ENCODE assay signal across 8 cellular contexts in the genomic region with DNA sequence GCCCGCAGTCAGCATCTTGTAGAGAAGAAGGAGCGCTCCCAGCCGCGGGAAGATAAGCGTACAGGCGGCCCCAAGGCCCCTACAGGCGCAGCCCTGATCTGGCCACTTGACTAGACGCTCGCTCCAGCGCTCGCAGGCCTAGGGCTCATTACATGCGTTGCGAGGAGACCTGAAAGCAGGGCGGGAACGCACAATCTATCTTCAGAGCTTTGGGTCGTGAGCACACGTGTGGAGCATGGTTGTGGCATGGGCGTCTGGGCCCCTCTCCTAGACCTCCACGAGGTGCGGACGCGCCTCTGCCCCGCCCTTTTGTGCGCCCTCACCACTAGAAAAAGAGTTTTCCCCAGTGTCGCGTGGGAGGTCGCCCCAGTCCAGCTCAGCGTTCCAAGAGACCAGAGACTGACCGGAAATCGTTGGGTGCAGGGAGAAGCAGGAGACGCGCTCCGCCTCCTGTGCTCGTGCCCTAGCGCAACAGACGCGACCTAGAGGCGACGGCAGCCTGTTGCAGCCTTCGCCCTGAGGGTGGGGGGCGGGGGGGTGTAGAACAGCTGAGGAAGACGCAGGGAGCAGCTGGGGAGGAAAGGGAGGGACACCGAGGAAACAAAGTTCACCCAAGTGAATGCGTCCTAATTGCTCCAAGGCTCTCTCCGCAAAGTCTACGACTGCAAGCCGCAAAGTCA. TPM values are rescaled to one million over a fixed set of nuclear protein-coding genes. Genes with fewer than 3 reads are reported as not detected.
DNase-seq lines count a peak whose midpoint lies in the region; ATAC-seq, FAIRE-seq and TF ChIP-seq lines count a peak whose summit lies in the region.

No MANE protein-coding gene starts in this region.

- POLR2A ChIA-PET in GM12878 (lab: Charles Lee): no interaction called here

- intact Hi-C loops in GM12878 (cut with micrococcal nuclease; ENCODE audit: unreplicated experiment): no loop called here

- no peak for TF ChIP-seq POLR2A in GM12878 (IDR thresholded peaks at IDR 0.05; ENCODE audit: low read depth, low read length)

- DNase-seq in GM23248: peak; percentile 38
- no peak for DNase-seq in GM12878 (ENCODE audit: low read depth, low spot score)
- DNase-seq in iPS-NIHi7 (ENCODE audit: extremely low spot score): peak; percentile 62
- DNase-seq in smooth muscle cell (lab: John Stamatoyannopoulos, UW; ENCODE audit: unreplicated experiment): no peak
- no peak for DNase-seq in NCI-H2029 treated with DMSO at 0.1 percent for 48 hours (lab: John Stamatoyannopoulos, UW)
- no peak for DNase-seq in NCI-H82 (lab: John Stamatoyannopoulos, UW)
- DNase-seq in NCI-H345 treated with DMSO at 0.1 percent for 48 hours (lab: John Stamatoyannopoulos, UW; ENCODE audit: unreplicated experiment): no peak

- H3K4me2 ChIP-seq in GM23248 (ENCODE audit: unreplicated experiment) (peak overlapping the region; percentile 72), GM12878 (ENCODE audit: control insufficient read depth, insufficient read depth) (no peak overlapping the region), smooth muscle cell (peak overlapping the region; percentile 81)

- H4K20me1 ChIP-seq in GM23248 (ENCODE audit: insufficient read depth): no peaks in the 10 kb centered on the region
- H4K20me1 ChIP-seq in GM12878 (ENCODE audit: control insufficient read depth, insufficient read depth): no peaks in the 10 kb centered on the region
- H4K20me1 ChIP-seq in smooth muscle cell (ENCODE audit: low read depth): no peaks in the 10 kb centered on the region

- no peaks in the 10 kb centered on the region for H3K9me2 ChIP-seq in GM23248 (ENCODE audit: insufficient read depth)

- SMC1A ChIA-PET in GM12878 (lab: Charles Lee; ENCODE audit: uncharacterized antibody, unreplicated experiment): no interaction called here

- no peak for TF ChIP-seq EP300 in GM12878 (IDR thresholded peaks at IDR 0.05; ENCODE audit: borderline replicate concordance in 1 of 2, control insufficient read depth in 1 of 2, low read depth in 2 of 2, low read length in 2 of 2)

- no peaks in the 10 kb centered on the region for H3K79me2 ChIP-seq in GM23248 (ENCODE audit: insufficient read depth)
- no peaks in the 10 kb centered on the region for H3K79me2 ChIP-seq in GM12878 (ENCODE audit: control insufficient read depth, insufficient read depth, low read length)
- no peaks in the 10 kb centered on the region for H3K79me2 ChIP-seq in smooth muscle cell (ENCODE audit: low read depth)

- WGBS in GM23248 (ENCODE audit: low coverage in 1 of 2, low lambda C conversion rate in 2 of 2, missing lambda C conversion rate in 2 of 2), 2 experiments: 21 to 23% methylated on average over 40 to 43 of the region's 47 CpGs
- 62% methylated on average over 46 of the region's 47 CpGs for WGBS in GM12878 (ENCODE audit: insufficient coverage, insufficient replicate concordance, low lambda C conversion rate, missing lambda C conversion rate)
- WGBS in smooth muscle cell (ENCODE audit: low lambda C conversion rate): 41% methylated on average over 47 of the region's 47 CpGs

- H3K9me3 ChIP-seq in GM23248 (ENCODE audit: low read depth) (no peaks in the 10 kb centered on the region), GM12878 (replicated peaks; ENCODE audit: control insufficient read depth, insufficient read depth, low read length) (no peaks in the 10 kb centered on the region; the same call in 2 of the 3 replicates), smooth muscle cell (replicated peaks; ENCODE audit: low read depth) (no peaks in the 10 kb centered on the region)

- H2AFZ ChIP-seq in GM23248: peak overlapping the region; percentile 60
- no peak overlapping the region for H2AFZ ChIP-seq in GM12878 (ENCODE audit: control insufficient read depth, low read depth, low read length)
- H2AFZ ChIP-seq in smooth muscle cell (ENCODE audit: low read depth): peak overlapping the region; percentile 22

- TF ChIP-seq CTCF in GM12878 (IDR thresholded peaks at IDR 0.05 in 2 of 3, conservative IDR thresholded peaks at IDR 0.05 in 1 of 3; ENCODE audit: control insufficient read depth in 2 of 3, extremely low read depth in 1 of 3, insufficient read depth in 1 of 3, low read depth in 3 of 3, low read length in 3 of 3) (no peak), smooth muscle cell (IDR thresholded peaks at IDR 0.05; ENCODE audit: borderline replicate concordance, insufficient read depth, poor library complexity, severe bottlenecking) (no peak)

- H3K27ac ChIP-seq in GM23248: no peak overlapping the region
- no peak overlapping the region for H3K27ac ChIP-seq in GM12878 (ENCODE audit: control insufficient read depth, insufficient read depth)
- no peak overlapping the region for H3K27ac ChIP-seq in smooth muscle cell (ENCODE audit: low read depth)

- BruUV-seq in GM12878 (replicated peaks; lab: Mats Ljungman, UMichigan): no TSS peak

- ATAC-seq in GM12878 (no peak), HG02571 (IDR thresholded peaks at IDR 0.05; ENCODE audit: unreplicated experiment) (no peak)

- H3K4me1 ChIP-seq in GM23248 (ENCODE audit: insufficient read depth) (no peaks in the 10 kb centered on the region; the same call in 1 of the 2 replicates), GM12878 (ENCODE audit: control insufficient read depth, insufficient read depth, low read length) (peaks cover 3% of the 10 kb centered on the region), smooth muscle cell (ENCODE audit: low read depth) (peaks cover 9% of the 10 kb centered on the region)

- no peak for TF ChIP-seq RAD21 in GM12878 (IDR thresholded peaks at IDR 0.05; ENCODE audit: insufficient read depth, low read depth, low read length)

- H3K27me3 ChIP-seq in GM23248 (replicated peaks; ENCODE audit: insufficient read depth) (peaks cover 29% of the 10 kb centered on the region; the same call in 1 of the 2 replicates), GM12878 (replicated peaks in 1 of 2; ENCODE audit: control insufficient read depth in 2 of 2, insufficient read depth in 2 of 2, low read length in 1 of 2) (peaks cover 14 to 35% of the 10 kb centered on the region in 2 experiments), smooth muscle cell (ENCODE audit: low read depth) (peaks cover 57% of the 10 kb centered on the region)

- H3K4me3 ChIP-seq in GM23248 (peak overlapping the region; percentile 68), GM12878 (no peak overlapping the region), smooth muscle cell (peak overlapping the region; percentile 37)

- H3K36me3 ChIP-seq in GM23248 (ENCODE audit: low read depth): 0 out of 2 replicates have a peak, but pooled peaks cover 7% of the 10 kb centered on the region
- no peaks in the 10 kb centered on the region for H3K36me3 ChIP-seq in GM12878 (ENCODE audit: control insufficient read depth in 2 of 2, insufficient read depth in 2 of 2, low read length in 1 of 2)
- H3K36me3 ChIP-seq in smooth muscle cell (ENCODE audit: low read depth): no peaks in the 10 kb centered on the region

- RAD21 ChIA-PET in GM12878 (lab: Charles Lee; ENCODE audit: unreplicated experiment): no interaction called here

- 0 out of 2 replicates have a peak, but pooled peaks cover 5% of the 10 kb centered on the region for H3F3A ChIP-seq in GM23248 (ENCODE audit: insufficient read depth)
- H3F3A ChIP-seq in smooth muscle cell (ENCODE audit: low read depth): no peaks in the 10 kb centered on the region

- in situ Hi-C loops in GM23248 (cut with MboI) (loop anchor here (10.0 kb wide), 1 partner anchor 255 kb away; no protein-coding TSS in a partner anchor), GM12878 (cut with MboI) (no loop called here)

- FAIRE-seq in GM12878 (lab: Jason Lieb, UNC): no peak

- CTCF ChIA-PET in GM12878 (lab: Yijun Ruan, JAX): no interaction called here

- H3K9ac ChIP-seq in GM23248: no peak overlapping the region
- no peak overlapping the region for H3K9ac ChIP-seq in GM12878 (ENCODE audit: control insufficient read depth, insufficient read depth, low read length)
- no peak overlapping the region for H3K9ac ChIP-seq in smooth muscle cell (ENCODE audit: low read depth)

TF ChIP-seq in GM12878, 131 proteins besides CTCF, POLR2A, EP300 and RAD21:
- peak; percentile 45 for TF ChIP-seq HDAC6 (IDR thresholded peaks at IDR 0.05; ENCODE audit: unreplicated experiment)
- TF ChIP-seq SPI1 (IDR thresholded peaks at IDR 0.05; ENCODE audit: borderline replicate concordance, insufficient read depth, low read depth, low read length): no peak

RNA-seq across cellular contexts. Expression of gene NR4A2, which starts 12.6 kb away (rescaled TPM):
- total RNA-seq in GM23248 (2014; rRNA removed; shearing (Covaris generic)): 0.86 and 1.1 TPM in 2 replicates
- polyA plus RNA-seq in GM23248 (2016; fragmentation: Nextera tagmentation; extraction: Ambion mirVana) (1.9 and 2.9 TPM in 2 replicates), GM12878 (2011; rRNA removed) (3.4 and 4.0 TPM in 2 replicates), GM12878 (2014; fragmentation: Illumina TruSeq; extraction: Trizol) (0.91 and 1.3 TPM in 2 replicates), GM12878 (2014; fragmentation: Nextera tagmentation; extraction: Ambion mirVana) (under 1 TPM; 0.40 to 0.42 TPM), GM12878 (2014; rRNA removed) (0.70 and 0.71 TPM in 2 replicates), GM12878 (2016; fragmentation: Nextera tagmentation; extraction: Ambion mirVana) (under 1 TPM; 0.15 to 0.45 TPM), smooth muscle cell (14.1 and 14.5 TPM in 2 replicates)
- total RNA-seq in GM12878 (2013; cell fraction: nucleolus; rRNA removed): 3.3 and 5.1 TPM in 2 replicates
- total RNA-seq in GM12878 (2014; rRNA removed) (0.44 and 0.68 TPM in 2 replicates), GM12878 (2014; rRNA removed; fragmentation: Illumina TruSeq; extraction: Trizol) (0.41 and 0.49 TPM in 2 replicates), GM12878 (2021) (1.4 TPM in 2 replicates), smooth muscle cell (6.7 and 12.3 TPM in 2 replicates)
- 0.35 TPM for polyA plus RNA-seq in GM12878 (2011; ENCODE audit: low read depth)
- 3.2 TPM in 2 replicates for polyA plus RNA-seq in GM12878 (2011; cell fraction: cytosol; rRNA removed)
- polyA plus RNA-seq in GM12878 (2011; cell fraction: nucleus; rRNA removed): 16.2 and 18.4 TPM in 2 replicates
- polyA plus RNA-seq in GM12878 (2012): 0.66 and 2.4 TPM in 2 replicates
- 3.4 and 4.8 TPM in 2 replicates for polyA minus RNA-seq in GM12878 (2011; rRNA and poly(A)+ RNA removed)
- 2.5 and 3.1 TPM in 2 replicates for polyA minus RNA-seq in GM12878 (2011; cell fraction: cytosol; rRNA and poly(A)+ RNA removed)
- 11.5 and 16.0 TPM in 2 replicates for polyA minus RNA-seq in GM12878 (2011; cell fraction: nucleus; rRNA and poly(A)+ RNA removed)

Comparison
In these comparisons a context has a peak if more than half of its experiments do, and no peak if none do; other contexts are left out.
1. DNase-seq: peak in GM23248 (single experiment) and iPS-NIHi7 (single experiment); none in GM12878 (single experiment), smooth muscle cell (single experiment), NCI-H2029 treated with DMSO at 0.1 percent for 48 hours (single experiment), NCI-H82 (single experiment) and NCI-H345 treated with DMSO at 0.1 percent for 48 hours (single experiment).